Comparison of ENCODE assay signal across 1 cellular context in genomic region chr12:4276524-4277204, GRCh38.
A peak's percentile ranks its signal among the peaks of the same experiment; 100 is the strongest.
TF ChIP-seq lines count a peak whose summit lies in the region.

No MANE protein-coding gene starts in this region.

TF ChIP-seq in GM12878, 131 proteins besides CTCF, POLR2A, EP300 and RAD21 (continued from another document):
- TF ChIP-seq CEBPZ (IDR thresholded peaks at IDR 0.05; ENCODE audit: low read depth, low read length), result no peak
- 0 out of 3 replicates have a peak, but pooled peaks of 1 of the 2 experiments have one; percentile 38 for TF ChIP-seq EGR1 (IDR thresholded peaks at IDR 0.05; ENCODE audit: borderline replicate concordance in 1 of 2, low read depth in 2 of 2, low read length in 2 of 2)
- 0 out of 4 replicates have a peak, but pooled peaks of 1 of the 2 experiments have one; percentile 9 for TF ChIP-seq SRF (IDR thresholded peaks at IDR 0.05; ENCODE audit: low read depth in 2 of 2, low read length in 2 of 2)
- peak; percentile 76 for TF ChIP-seq MLLT1 (IDR thresholded peaks at IDR 0.05)
- no peak for TF ChIP-seq ZBTB33 (IDR thresholded peaks at IDR 0.05)
- peak; percentile 76; the same call in 1 of the 2 replicates for TF ChIP-seq TARDBP (IDR thresholded peaks at IDR 0.05; ENCODE audit: borderline replicate concordance)
- TF ChIP-seq SMAD5 (IDR thresholded peaks at IDR 0.05; ENCODE audit: low read depth), result no peak
- no peak for TF ChIP-seq NFYA (IDR thresholded peaks at IDR 0.05; ENCODE audit: borderline replicate concordance, low read depth, low read length)
- TF ChIP-seq ZBED1 (IDR thresholded peaks at IDR 0.05; ENCODE audit: borderline replicate concordance), result 0 out of 2 replicates have a peak, but pooled peaks have one; percentile 34
- no peak for TF ChIP-seq NRF1 (conservative IDR thresholded peaks at IDR 0.05; ENCODE audit: low read depth, low read length)
- peak; percentile 72; the same call in 1 of the 2 replicates for TF ChIP-seq RB1 (IDR thresholded peaks at IDR 0.05; ENCODE audit: borderline replicate concordance)
- no peak for TF ChIP-seq GABPA (IDR thresholded peaks at IDR 0.05; ENCODE audit: low read depth)
- peak; percentile 32 for TF ChIP-seq MTA2 (IDR thresholded peaks at IDR 0.05; ENCODE audit: low read depth)
- TF ChIP-seq ZNF207 (IDR thresholded peaks at IDR 0.05; ENCODE audit: borderline replicate concordance), result 0 out of 2 replicates have a peak, but pooled peaks have one; percentile 53
- peak; percentile 70; the same call in 1 of the 2 replicates for TF ChIP-seq CBFB (IDR thresholded peaks at IDR 0.05; ENCODE audit: low read depth)
- no peak for TF ChIP-seq FOS (IDR thresholded peaks at IDR 0.05; ENCODE audit: borderline replicate concordance, extremely low read depth, insufficient read length)
- no peak for TF ChIP-seq CEBPB (IDR thresholded peaks at IDR 0.05; ENCODE audit: borderline replicate concordance in 1 of 2, low read depth in 2 of 2, low read length in 2 of 2)
- TF ChIP-seq YY1 (IDR thresholded peaks at IDR 0.05; ENCODE audit: low read depth, low read length), result 0 out of 2 replicates have a peak, but pooled peaks have one; percentile 69
- TF ChIP-seq CBX5 (IDR thresholded peaks at IDR 0.05; ENCODE audit: low read depth), result no peak
- peak; percentile 71 for TF ChIP-seq ATF2 (IDR thresholded peaks at IDR 0.05; ENCODE audit: low read length)
- TF ChIP-seq POLR2AphosphoS5 (IDR thresholded peaks at IDR 0.05; ENCODE audit: low read length), result peak; percentile 72
- TF ChIP-seq CREM (IDR thresholded peaks at IDR 0.05; ENCODE audit: low read depth), result no peak
- no peak for TF ChIP-seq PRDM15 (CRISPR knock-in tag; IDR thresholded peaks at IDR 0.05)
- no peak for TF ChIP-seq CUX1 (IDR thresholded peaks at IDR 0.05; ENCODE audit: insufficient replicate concordance, low read depth, low read length)
- TF ChIP-seq ZNF217 (IDR thresholded peaks at IDR 0.05), result no peak
- TF ChIP-seq E4F1 (IDR thresholded peaks at IDR 0.05; ENCODE audit: borderline replicate concordance, partially characterized antibody), result no peak
- TF ChIP-seq MXI1 (IDR thresholded peaks at IDR 0.05; ENCODE audit: low read depth, low read length), result 0 out of 2 replicates have a peak, but pooled peaks have one; percentile 18
- no peak for TF ChIP-seq PAX8 (IDR thresholded peaks at IDR 0.05)
- TF ChIP-seq SMC3 (IDR thresholded peaks at IDR 0.05; ENCODE audit: borderline replicate concordance, low read length), result peak; percentile 95
